ENCODE assay signal across 10 cellular contexts in genomic region chr12:40312982-40313576, GRCh38.
DNase-seq lines count a peak whose midpoint lies in the region; ATAC-seq and TF ChIP-seq lines count a peak whose summit lies in the region.
"Had no signal": no experiment of that assay in that cellular context is flagged by ENCODE, and none has a peak within 500 bp of the region (broad histone marks: within the 10 kb centered on the region; RNA-seq: fewer than 3 reads in every experiment).

No MANE protein-coding gene starts in this region.

- H3K27me3 ChIP-seq in tibial nerve (no peaks in the 10 kb centered on the region), testis (no peaks in the 10 kb centered on the region)

- DNase-seq in activated CD8-positive, alpha-beta T cell treated with anti-CD3 and anti-CD28 coated beads for 36 hours: no peak
- DNase-seq in activated CD8-positive, alpha-beta T cell treated with anti-CD3 and anti-CD28 coated beads, Interleukin-2, amount 10 ng/mL, durations not matched to agents 7 days and 5 days: no peak
- DNase-seq in RKO (ENCODE audit: low spot score) (peak; percentile 39), fibroblast of villous mesenchyme (ENCODE audit: low read depth) (peak; percentile 34), tibial nerve (ENCODE audit: low spot score in 2 of 2) (no peak), NCI-H146 (lab: John Stamatoyannopoulos, UW) (no peak), testis (no peak)
- DNase-seq: activated gamma-delta T cell had no signal

- no peak for TF ChIP-seq EP300 in tibial nerve (IDR thresholded peaks at IDR 0.05)

- H3K4me3 ChIP-seq in fibroblast of villous mesenchyme (ENCODE audit: low read depth, low read length) (no peak overlapping the region), tibial nerve (no peak overlapping the region), testis (no peak overlapping the region)

- intact Hi-C loops in activated CD8-positive, alpha-beta T cell treated with anti-CD3 and anti-CD28 coated beads for 36 hours (cut with micrococcal nuclease): loop anchor here (5.0 kb wide), 1 partner anchor 161 kb away; no protein-coding TSS in a partner anchor
- intact Hi-C loops in testis (cut with DNase I; ENCODE audit: low total_unique reads): no loop called here

- TF ChIP-seq CTCF in activated CD8-positive, alpha-beta T cell treated with anti-CD3 and anti-CD28 coated beads for 36 hours (IDR thresholded peaks at IDR 0.05): peak; percentile 23
- TF ChIP-seq CTCF in fibroblast of villous mesenchyme (IDR thresholded peaks at IDR 0.05; ENCODE audit: insufficient read depth, low read depth, low read length) (peak; percentile 42), tibial nerve (IDR thresholded peaks at IDR 0.05) (peak; percentile 14 to 44 (median 40)), testis (IDR thresholded peaks at IDR 0.05) (no peak)

- POLR2A ChIA-PET in activated CD8-positive, alpha-beta T cell treated with anti-CD3 and anti-CD28 coated beads for 36 hours (lab: Charles Lee): no interaction called here
- POLR2A ChIA-PET in activated CD8-positive, alpha-beta T cell treated with anti-CD3 and anti-CD28 coated beads, Interleukin-2, amount 10 ng/mL, durations not matched to agents 7 days and 5 days (lab: Charles Lee): no interaction called here

- no peak overlapping the region for H3K27ac Mint-ChIP-seq in activated CD8-positive, alpha-beta T cell treated with anti-CD3 and anti-CD28 coated beads for 36 hours
- H3K27ac Mint-ChIP-seq in activated CD8-positive, alpha-beta T cell treated with anti-CD3 and anti-CD28 coated beads, Interleukin-2, amount 10 ng/mL, durations not matched to agents 7 days and 5 days: no peak overlapping the region
- H3K27ac Mint-ChIP-seq: stimulated activated naive CD8-positive, alpha-beta T cell treated with anti-CD3 and anti-CD28 coated beads, Interleukin-15, Interleukin-2, amounts not matched to agents 100 ng/mL and 50 ng/mL, for 24 hours had no signal

- TF ChIP-seq POLR2A in tibial nerve (IDR thresholded peaks at IDR 0.05) (no peak), testis (IDR thresholded peaks at IDR 0.05) (no peak)

- 29% methylated on average over 4 of the region's 4 CpGs for WGBS in tibial nerve, 2 donors
- WGBS in testis, 2 donors: 52 to 58% methylated on average over 4 of the region's 4 CpGs

- H3K4me1 Mint-ChIP-seq in activated CD8-positive, alpha-beta T cell treated with anti-CD3 and anti-CD28 coated beads for 36 hours (ENCODE audit: low read depth): no peaks in the 10 kb centered on the region
- H3K4me1 Mint-ChIP-seq in activated CD8-positive, alpha-beta T cell treated with anti-CD3 and anti-CD28 coated beads, Interleukin-2, amount 10 ng/mL, durations not matched to agents 7 days and 5 days (ENCODE audit: low read depth): no peaks in the 10 kb centered on the region

- CTCF ChIA-PET in activated CD8-positive, alpha-beta T cell treated with anti-CD3 and anti-CD28 coated beads for 36 hours (lab: Charles Lee): interaction anchor here (0.8 to 2.2 kb wide), 5 partner anchors 9 to 161 kb away, joined by 3 to 6 read pairs (median 5); no protein-coding TSS in a partner anchor
- CTCF ChIA-PET in activated CD8-positive, alpha-beta T cell treated with anti-CD3 and anti-CD28 coated beads, Interleukin-2, amount 10 ng/mL, durations not matched to agents 7 days and 5 days (lab: Charles Lee): interaction anchor here (0.7 to 1.5 kb wide), 4 partner anchors 10 to 302 kb away, joined by 3 to 6 read pairs (median 5); partner anchors contain the start of gene LRRK2

- peaks cover 0 to 24% (median 0%) of the 10 kb centered on the region in 3 donors for H3K36me3 ChIP-seq in tibial nerve
- no peaks in the 10 kb centered on the region for H3K36me3 ChIP-seq in testis (ENCODE audit: low read depth, missing control alignments)

- H3K27me3 Mint-ChIP-seq in activated CD8-positive, alpha-beta T cell treated with anti-CD3 and anti-CD28 coated beads for 36 hours: no peaks in the 10 kb centered on the region
- H3K27me3 Mint-ChIP-seq in activated CD8-positive, alpha-beta T cell treated with anti-CD3 and anti-CD28 coated beads, Interleukin-2, amount 10 ng/mL, durations not matched to agents 7 days and 5 days (ENCODE audit: low read depth): no peaks in the 10 kb centered on the region
- H3K27me3 Mint-ChIP-seq: stimulated activated naive CD8-positive, alpha-beta T cell treated with anti-CD3 and anti-CD28 coated beads, Interleukin-15, Interleukin-2, amounts not matched to agents 100 ng/mL and 50 ng/mL, for 24 hours had no signal

- no peaks in the 10 kb centered on the region for H3K4me1 ChIP-seq in tibial nerve
- no peaks in the 10 kb centered on the region for H3K4me1 ChIP-seq in testis

- no peak for ATAC-seq in activated CD8-positive, alpha-beta T cell treated with anti-CD3 and anti-CD28 coated beads for 36 hours
- ATAC-seq in activated CD8-positive, alpha-beta T cell treated with anti-CD3 and anti-CD28 coated beads, Interleukin-2, amount 10 ng/mL, durations not matched to agents 7 days and 5 days: no peak
- no peak for ATAC-seq in HG02884 (IDR thresholded peaks at IDR 0.05; ENCODE audit: unreplicated experiment)

- no peaks in the 10 kb centered on the region for H3K9me3 Mint-ChIP-seq in activated CD8-positive, alpha-beta T cell treated with anti-CD3 and anti-CD28 coated beads for 36 hours
- no peaks in the 10 kb centered on the region for H3K9me3 Mint-ChIP-seq in activated CD8-positive, alpha-beta T cell treated with anti-CD3 and anti-CD28 coated beads, Interleukin-2, amount 10 ng/mL, durations not matched to agents 7 days and 5 days (ENCODE audit: insufficient read depth)
- H3K9me3 Mint-ChIP-seq: stimulated activated naive CD8-positive, alpha-beta T cell treated with anti-CD3 and anti-CD28 coated beads, Interleukin-15, Interleukin-2, amounts not matched to agents 100 ng/mL and 50 ng/mL, for 24 hours had no signal

- no peaks in the 10 kb centered on the region for H3K36me3 Mint-ChIP-seq in activated CD8-positive, alpha-beta T cell treated with anti-CD3 and anti-CD28 coated beads for 36 hours (ENCODE audit: low read depth)
- no peaks in the 10 kb centered on the region for H3K36me3 Mint-ChIP-seq in activated CD8-positive, alpha-beta T cell treated with anti-CD3 and anti-CD28 coated beads, Interleukin-2, amount 10 ng/mL, durations not matched to agents 7 days and 5 days (ENCODE audit: low read depth)

- H3K4me3 Mint-ChIP-seq in activated CD8-positive, alpha-beta T cell treated with anti-CD3 and anti-CD28 coated beads for 36 hours: no peak overlapping the region
- no peak overlapping the region for H3K4me3 Mint-ChIP-seq in activated CD8-positive, alpha-beta T cell treated with anti-CD3 and anti-CD28 coated beads, Interleukin-2, amount 10 ng/mL, durations not matched to agents 7 days and 5 days
- H3K4me3 Mint-ChIP-seq: stimulated activated naive CD8-positive, alpha-beta T cell treated with anti-CD3 and anti-CD28 coated beads, Interleukin-15, Interleukin-2, amounts not matched to agents 100 ng/mL and 50 ng/mL, for 24 hours had no signal

- H3K9me3 ChIP-seq in tibial nerve: no peaks in the 10 kb centered on the region
- H3K9me3 ChIP-seq in testis: no peaks in the 10 kb centered on the region

- H3K27ac ChIP-seq in tibial nerve (no peak overlapping the region), testis (no peak overlapping the region)

Comparison
In these comparisons a context has a peak if more than half of its experiments do, and no peak if none do; other contexts are left out.
1. DNase-seq: peak in RKO (single experiment) and fibroblast of villous mesenchyme (single experiment); none in activated CD8-positive, alpha-beta T cell treated with anti-CD3 and anti-CD28 coated beads for 36 hours (single experiment), activated CD8-positive, alpha-beta T cell treated with anti-CD3 and anti-CD28 coated beads, Interleukin-2, amount 10 ng/mL, durations not matched to agents 7 days and 5 days (single experiment), tibial nerve (0 of 2), NCI-H146 (single experiment) and testis (single experiment).
2. CTCF ChIP-seq: peak in activated CD8-positive, alpha-beta T cell treated with anti-CD3 and anti-CD28 coated beads for 36 hours (single experiment), fibroblast of villous mesenchyme (single experiment) and tibial nerve (5 of 5); none in testis (0 of 3).